In the genomic region with DNA sequence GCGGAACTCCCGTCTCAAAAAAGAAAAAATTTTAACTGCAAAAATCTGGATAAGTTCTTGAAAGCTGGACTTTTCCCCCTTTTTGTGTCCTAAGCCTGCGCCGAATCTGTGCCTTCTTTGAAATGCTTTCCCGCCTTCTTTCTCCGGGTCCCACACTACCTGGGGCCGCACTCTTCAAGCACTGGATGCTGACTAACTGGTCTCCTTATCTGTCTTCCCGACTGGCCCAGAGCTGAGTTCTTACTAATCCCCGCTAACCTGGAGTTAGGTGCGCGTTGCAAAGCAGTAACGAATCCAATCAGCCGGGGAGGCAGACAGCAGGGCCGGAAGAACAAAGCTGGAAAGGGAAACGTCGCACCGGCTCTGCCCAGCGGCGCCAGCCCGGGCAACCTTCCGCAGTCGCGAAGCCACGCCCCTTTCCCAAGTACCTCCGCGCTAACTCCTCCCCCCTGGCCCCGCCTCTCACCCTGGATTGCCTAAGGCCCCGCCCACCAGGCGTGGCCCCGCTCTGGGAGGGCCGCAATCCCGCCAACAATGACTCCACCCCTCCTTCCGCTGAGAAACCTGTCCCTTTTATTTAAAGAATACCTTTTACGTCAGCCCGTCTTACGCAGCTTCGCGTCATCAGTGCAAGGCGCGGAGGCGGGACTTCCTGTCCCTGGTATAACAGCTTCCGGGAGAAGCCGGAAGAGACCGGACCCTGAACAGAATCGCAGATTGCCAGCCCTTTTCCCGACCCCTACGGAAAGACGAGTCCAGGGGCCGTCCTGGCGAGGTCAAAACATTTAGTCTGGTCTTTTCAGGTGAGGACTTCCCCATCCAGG, we compare ENCODE assay signal across 8 cellular contexts. TPM values are rescaled to one million over a fixed set of nuclear protein-coding genes. Genes with fewer than 3 reads are reported as not detected.
DNase-seq lines count a peak whose midpoint lies in the region; ATAC-seq, FAIRE-seq and TF ChIP-seq lines count a peak whose summit lies in the region.

A gene (plus strand): TSS at position 666 of the 824 bp plus-strand sequence. CDS start 737 bp downstream, outside the sequence.

- peaks cover 0 to 29% of the 10 kb centered on the region in 2 donors for H3K4me1 ChIP-seq in right atrium auricular region
- H3K4me1 ChIP-seq in psoas muscle, result peaks cover 28% of the 10 kb centered on the region

- peaks cover 24% of the 10 kb centered on the region for H3K36me3 ChIP-seq in right atrium auricular region
- peaks cover 3 to 40% of the 10 kb centered on the region in 2 donors for H3K36me3 ChIP-seq in psoas muscle (ENCODE audit: insufficient read depth in 1 of 2, low read depth in 1 of 2)

- no peak for TF ChIP-seq CTCF in right atrium auricular region (IDR thresholded peaks at IDR 0.05)
- no peak for TF ChIP-seq CTCF in psoas muscle (IDR thresholded peaks at IDR 0.05)

- ATAC-seq in GM18499 (IDR thresholded peaks at IDR 0.05; ENCODE audit: insufficient read depth, unreplicated experiment) (peak; percentile 83), HG02943 (IDR thresholded peaks at IDR 0.05; ENCODE audit: low read depth, unreplicated experiment) (peak; percentile 89), psoas muscle (peak; percentile 92 to 95 (median 94))

- H3K27ac ChIP-seq in right atrium auricular region (peak within 1 kb of the TSS; percentile 95 to 99), psoas muscle (peak within 1 kb of the TSS; percentile 93)

- FAIRE-seq in urothelium cell line (lab: Jason Lieb, UNC), result peak; percentile 96

- 0% methylated on average over 47 to 50 of the region's 50 CpGs for WGBS in psoas muscle, 3 donors

- H3K27me3 ChIP-seq in right atrium auricular region (no peaks in the 10 kb centered on the region), psoas muscle (ENCODE audit: insufficient read depth in 3 of 3, low read length in 2 of 3) (no peaks in the 10 kb centered on the region)

- DNase-seq in NCI-H187 treated with DMSO at 0.1 percent for 48 hours (lab: John Stamatoyannopoulos, UW) (peak; percentile 98), anterior cingulate cortex (lab: John Stamatoyannopoulos, UW) (peak; percentile 83 to 100 (median 98)), right atrium auricular region (ENCODE audit: low spot score) (peak; percentile 99), psoas muscle (peak; percentile 98 to 99), urothelium cell line (ENCODE audit: low spot score) (peak; percentile 100)

- H3K4me3 ChIP-seq in right atrium auricular region (peak within 1 kb of the TSS; percentile 74 to 94), psoas muscle (peak within 1 kb of the TSS; percentile 99)

- H3K9me3 ChIP-seq in right atrium auricular region, result no peaks in the 10 kb centered on the region
- no peaks in the 10 kb centered on the region for H3K9me3 ChIP-seq in psoas muscle

- intact Hi-C loops in T-helper 2 cell treated with Interferon-gamma antibody and Interleukin-4, amounts not matched to agents 100 ng/mL and 5 ng/mL, for 36 hours (cut with micrococcal nuclease), result loop anchor here (1.0 kb wide), 4 partner anchors 14 to 63 kb away; a partner anchor contains a TSS
- intact Hi-C loops in psoas muscle (cut with DNase I), result no loop called here

RNA-seq across cellular contexts. Expression of the gene that starts here (rescaled TPM):
- total RNA-seq in T-helper 2 cell treated with Interferon-gamma antibody and Interleukin-4, amounts not matched to agents 100 ng/mL and 5 ng/mL, for 36 hours, result 29.7 and 31.1 TPM in 2 replicates
- total RNA-seq in right atrium auricular region (10 to 100 TPM; 26.4 to 26.6 TPM), psoas muscle (10 to 100 TPM; 14.1 to 20.9 (median 20.3) TPM)
- 10 to 100 TPM; 22.8 to 44.4 (median 34.7) TPM for polyA plus RNA-seq in psoas muscle

Comparison
In these comparisons a context has a peak if more than half of its experiments do, and no peak if none do; other contexts are left out.
1. Peak in every context shown above with its lines: DNase-seq, ATAC-seq, H3K4me3 ChIP-seq and H3K27ac ChIP-seq.